24 cellular contexts compared by ENCODE assay signal in genomic region chr1:155957411-155957915, GRCh38. TPM values are rescaled to one million over a fixed set of nuclear protein-coding genes. Genes with fewer than 3 reads are reported as not detected.
DNase-seq lines count a peak whose midpoint lies in the region; ATAC-seq, FAIRE-seq and TF ChIP-seq lines count a peak whose summit lies in the region.
"Had no signal": no experiment of that assay in that cellular context is flagged by ENCODE, and none has a peak within 500 bp of the region (broad histone marks: within the 10 kb centered on the region; RNA-seq: fewer than 3 reads in every experiment).

No MANE protein-coding gene starts in this region.

- H3K36me3 Mint-ChIP-seq in CD4-positive, CD25-positive, alpha-beta regulatory T cell, result peaks cover 37% of the 10 kb centered on the region
- H3K36me3 Mint-ChIP-seq in endodermal cell (ENCODE audit: low read depth), result peaks cover 81% of the 10 kb centered on the region

- FAIRE-seq in K562 (lab: Jason Lieb, UNC), result no peak
- FAIRE-seq: astrocyte, GM12892, H1, keratinocyte, small intestine had no signal

- H3K4me3 Mint-ChIP-seq in CD4-positive, CD25-positive, alpha-beta regulatory T cell, result no peak overlapping the region
- no peak overlapping the region for H3K4me3 Mint-ChIP-seq in endodermal cell

- TF ChIP-seq POLR2A in GM18505 (IDR thresholded peaks at IDR 0.05; ENCODE audit: borderline replicate concordance, extremely low read depth, insufficient read depth, insufficient read length) (peak; percentile 28), K562 (conservative IDR thresholded peaks at IDR 0.05) (no peak)

- peak overlapping the region in 2 of 3 donors; percentile 63 to 67 for H3K27ac Mint-ChIP-seq in CD4-positive, CD25-positive, alpha-beta regulatory T cell
- H3K27ac Mint-ChIP-seq in endodermal cell, result no peak overlapping the region

- no peaks in the 10 kb centered on the region for H3K9me3 ChIP-seq in CD4-positive, CD25-positive, alpha-beta regulatory T cell (ENCODE audit: control insufficient read depth in 2 of 2, low read length in 2 of 2)
- H3K9me3 ChIP-seq in K562 (replicated peaks; ENCODE audit: control insufficient read depth, insufficient read depth, low read depth, low read length) (no peaks in the 10 kb centered on the region), endodermal cell (ENCODE audit: control insufficient read depth, low read length) (no peaks in the 10 kb centered on the region)
- H3K9me3 ChIP-seq: esophagus muscularis mucosa, lower lobe of right lung, upper lobe of left lung had no signal

- H3K27ac ChIP-seq in CD4-positive, CD25-positive, alpha-beta regulatory T cell (ENCODE audit: insufficient read depth, low read length, poor library complexity, severe bottlenecking), result no peak overlapping the region
- H3K27ac ChIP-seq in K562 (ENCODE audit: extremely low read depth, low read depth, low read length), result no peak overlapping the region
- no peak overlapping the region for H3K27ac ChIP-seq in endodermal cell (ENCODE audit: low read depth, low read length)
- H3K27ac ChIP-seq: esophagus muscularis mucosa, lower lobe of right lung, SK-N-MC had no signal

- H3K27me3 Mint-ChIP-seq in CD4-positive, CD25-positive, alpha-beta regulatory T cell, result no peaks in the 10 kb centered on the region
- no peaks in the 10 kb centered on the region for H3K27me3 Mint-ChIP-seq in endodermal cell (ENCODE audit: insufficient read depth)

- H3K4me1 Mint-ChIP-seq in CD4-positive, CD25-positive, alpha-beta regulatory T cell, result peaks cover 0 to 10% (median under 1%) of the 10 kb centered on the region in 4 donors
- no peaks in the 10 kb centered on the region for H3K4me1 Mint-ChIP-seq in endodermal cell

- no TSS peak for BruUV-seq in K562 (replicated peaks; lab: Mats Ljungman, UMichigan)

- TF ChIP-seq CTCF in K562 (IDR thresholded peaks at IDR 0.05 in 2 of 3, conservative IDR thresholded peaks at IDR 0.05 in 1 of 3; ENCODE audit: insufficient read depth in 2 of 3, low read depth in 1 of 3, low read length in 3 of 3), result no peak
- TF ChIP-seq CTCF in endodermal cell (conservative IDR thresholded peaks at IDR 0.05), result no peak

- H3K9me1 ChIP-seq in K562 (ENCODE audit: control insufficient read depth, insufficient read depth, low read length), result peaks cover 1% of the 10 kb centered on the region

- TF ChIP-seq EP300 in K562 (IDR thresholded peaks at IDR 0.05; ENCODE audit: low read length), result no peak

- H3K9ac ChIP-seq in K562 (ENCODE audit: insufficient read depth in 1 of 2, low read depth in 2 of 2, low read length in 2 of 2), result no peak overlapping the region
- no peak overlapping the region for H3K9ac ChIP-seq in endodermal cell (ENCODE audit: extremely low read depth, low read length, poor library complexity, severe bottlenecking)

- no peak for DNase-seq in CD4-positive, CD25-positive, alpha-beta regulatory T cell
- DNase-seq in K562 (ENCODE audit: extremely low read depth in 1 of 4, low spot score in 3 of 4) (no peak), NCI-H128 (lab: John Stamatoyannopoulos, UW; ENCODE audit: unreplicated experiment) (no peak), endodermal cell (no peak)
- DNase-seq: activated gamma-delta T cell; COR-L47; DMS79 treated with DMSO at 0.1 percent for 48 hours; effector CD8-positive, alpha-beta T cell; lower lobe of right lung; NCI-H146; NCI-H524 treated with DMSO at 0.1 percent for 48 hours; nucleus accumbens; RPMI8226; small intestine had no signal

- POLR2A ChIA-PET in K562 (lab: Yijun Ruan, JAX), result interaction anchor here (1.1 to 2.7 kb wide), 4 partner anchors 8 to 17 kb away, joined by 4 to 23 read pairs (median 8); no protein-coding TSS in a partner anchor

- CTCF ChIA-PET in K562 (lab: Yijun Ruan, JAX; ENCODE audit: low intra/inter-chr PET ratio), result no interaction called here

- intact Hi-C loops in K562 (cut with micrococcal nuclease), result no loop called here

- no peaks in the 10 kb centered on the region for H3K4me1 ChIP-seq in CD4-positive, CD25-positive, alpha-beta regulatory T cell (ENCODE audit: control insufficient read depth, insufficient read depth, low read length, poor library complexity, severe bottlenecking)
- peaks cover 0 to 8% of the 10 kb centered on the region in 2 experiments; a peak in 2 of 5 replicates for H3K4me1 ChIP-seq in K562 (replicated peaks in 1 of 2; ENCODE audit: control insufficient read depth in 2 of 2, insufficient read depth in 2 of 2, low read length in 2 of 2)
- peaks cover 8% of the 10 kb centered on the region for H3K4me1 ChIP-seq in endodermal cell (ENCODE audit: control insufficient read depth, insufficient read depth, low read length)

- no peak overlapping the region for H3K4me2 ChIP-seq in K562 (ENCODE audit: insufficient read depth, low read length)

- peaks cover 7% of the 10 kb centered on the region; the same call in 2 of the 3 replicates for H3K79me2 ChIP-seq in K562 (ENCODE audit: control insufficient read depth, insufficient read depth, low read length)

- WGBS in K562 (ENCODE audit: insufficient coverage, low coverage, missing lambda C conversion rate), result 97% methylated on average over 12 of the region's 12 CpGs
- 96 to 97% methylated on average over 12 of the region's 12 CpGs for WGBS in endodermal cell (ENCODE audit: insufficient coverage in 1 of 2, insufficient read length in 1 of 2), 2 experiments

- no peak for TF ChIP-seq RAD21 in K562 (CRISPR knock-in tag; conservative IDR thresholded peaks at IDR 0.05 in 1 of 2, IDR thresholded peaks at IDR 0.05 in 1 of 2)

- H3K4me3 ChIP-seq in CD4-positive, CD25-positive, alpha-beta regulatory T cell (ENCODE audit: low read depth, low read length), result no peak overlapping the region
- H3K4me3 ChIP-seq in K562 (no peak overlapping the region), endodermal cell (ENCODE audit: low read length) (no peak overlapping the region)
- H3K4me3 ChIP-seq: esophagus muscularis mucosa, lower lobe of right lung, SK-N-MC, upper lobe of left lung had no signal

- H4K20me1 ChIP-seq in K562 (replicated peaks; ENCODE audit: control insufficient read depth, insufficient read depth, low read length), result 0 out of 2 replicates have a peak, but pooled peaks cover 6% of the 10 kb centered on the region

- in situ Hi-C loops in K562 (cut with MboI), result no loop called here

- H3K9me3 Mint-ChIP-seq in CD4-positive, CD25-positive, alpha-beta regulatory T cell, result no peaks in the 10 kb centered on the region
- H3K9me3 Mint-ChIP-seq in endodermal cell, result no peaks in the 10 kb centered on the region

- no peaks in the 10 kb centered on the region for H3K27me3 ChIP-seq in CD4-positive, CD25-positive, alpha-beta regulatory T cell (ENCODE audit: control insufficient read depth, insufficient read depth, low read length)
- H3K27me3 ChIP-seq in K562 (ENCODE audit: control insufficient read depth in 2 of 2, insufficient read depth in 2 of 2, low read length in 2 of 2), result no peaks in the 10 kb centered on the region
- H3K27me3 ChIP-seq in endodermal cell (ENCODE audit: control insufficient read depth, insufficient read depth, low read length, poor library complexity, severe bottlenecking), result no peaks in the 10 kb centered on the region
- H3K27me3 ChIP-seq: esophagus muscularis mucosa, upper lobe of left lung had no signal

- no peak for ATAC-seq in CD4-positive, CD25-positive, alpha-beta regulatory T cell (ENCODE audit: low read depth in 2 of 2)
- no peak for ATAC-seq in GM18505 (IDR thresholded peaks at IDR 0.05; ENCODE audit: unreplicated experiment)
- no peak for ATAC-seq in K562
- ATAC-seq: activated CD4-positive, CD25-positive, alpha-beta regulatory T cell treated with anti-CD3 and anti-CD28 coated beads, Interleukin-2, amount 50 U/mL, for 24 hours; lower lobe of right lung had no signal

- H3K36me3 ChIP-seq in CD4-positive, CD25-positive, alpha-beta regulatory T cell (ENCODE audit: control insufficient read depth, insufficient read depth, low read length), result peaks cover 93% of the 10 kb centered on the region
- H3K36me3 ChIP-seq in K562 (ENCODE audit: control insufficient read depth, insufficient read depth, low read length) (peaks cover 92% of the 10 kb centered on the region), endodermal cell (ENCODE audit: control insufficient read depth, insufficient read depth, low read length) (peaks cover 95% of the 10 kb centered on the region)

- H2AFZ ChIP-seq in K562 (ENCODE audit: low read depth, low read length), result no peak overlapping the region

RNA-seq across cellular contexts. Expression of gene RXFP4, which starts 16.0 kb away (rescaled TPM):
- not detected for total RNA-seq in CD4-positive, CD25-positive, alpha-beta regulatory T cell
- polyA plus RNA-seq in CD4-positive, CD25-positive, alpha-beta regulatory T cell, result 1 to 10 TPM in 1 of 4 donors, under 1 TPM in 1, not detected in 2; 0.32 to 1.4 TPM
- total RNA-seq in K562 (2011; cell fraction: chromatin; rRNA removed; ENCODE audit: low replicate concordance), result 0.42 TPM in 1 of 2 replicates, not detected in the other
- not detected in 2 replicates for total RNA-seq in K562 (2011; cell fraction: nucleolus; rRNA removed)
- 0.29 TPM in 1 of 2 replicates, not detected in the other for total RNA-seq in K562 (2011; cell fraction: nucleoplasm; rRNA removed)
- 0.64 TPM in 1 of 2 replicates, not detected in the other for total RNA-seq in K562 (2014; rRNA removed)
- total RNA-seq in K562 (2014; rRNA removed; fragmentation: Illumina TruSeq; extraction: Trizol), result not detected in 2 replicates
- total RNA-seq in K562 (2015; rRNA removed; fragmentation: Illumina TruSeq; extraction: Trizol), result not detected in 2 replicates
- total RNA-seq in K562 (2021), result not detected in 2 replicates
- polyA plus RNA-seq in K562 (2011; rRNA removed), result not detected in 2 replicates
- not detected in 2 replicates for polyA plus RNA-seq in K562 (2011; cell fraction: cytosol; rRNA removed)
- not detected in 2 replicates for polyA plus RNA-seq in K562 (2011; cell fraction: nucleus; rRNA removed)
- not detected in 2 replicates for polyA plus RNA-seq in K562 (2012)
- polyA plus RNA-seq in K562 (2014; fragmentation: Illumina TruSeq; extraction: Trizol), result not detected in 2 replicates
- polyA plus RNA-seq in K562 (2014; fragmentation: Nextera tagmentation; extraction: Ambion mirVana), result not detected
- not detected in 2 replicates for polyA plus RNA-seq in K562 (2014; rRNA removed)
- polyA minus RNA-seq in K562 (2011; rRNA and poly(A)+ RNA removed), result not detected in 2 replicates
- polyA minus RNA-seq in K562 (2011; cell fraction: cytosol; rRNA and poly(A)+ RNA removed), result not detected in 2 replicates
- not detected in 2 replicates for polyA minus RNA-seq in K562 (2011; cell fraction: nucleus; rRNA and poly(A)+ RNA removed)
- total RNA-seq in endodermal cell, result not detected
- not detected for polyA plus RNA-seq in endodermal cell (2013, experiment 1 of 2)
- not detected for polyA plus RNA-seq in endodermal cell (2013, experiment 2 of 2)
- total RNA-seq: astrocyte, chondrocyte, esophagus muscularis mucosa, H1, lower lobe of right lung, upper lobe of left lung had no signal
- polyA plus RNA-seq: H1, keratinocyte had no signal

RNA-seq across cellular contexts. Expression of gene ARHGEF2, which starts 20.9 kb away (rescaled TPM):
- 108 TPM for total RNA-seq in CD4-positive, CD25-positive, alpha-beta regulatory T cell
- 10 to 100 TPM; 16.1 to 19.2 (median 16.3) TPM for polyA plus RNA-seq in CD4-positive, CD25-positive, alpha-beta regulatory T cell
- total RNA-seq in K562 (2011; cell fraction: chromatin; rRNA removed; ENCODE audit: low replicate concordance), result 175 and 365 TPM in 2 replicates
- total RNA-seq in K562 (2011; cell fraction: nucleolus; rRNA removed), result 135 and 163 TPM in 2 replicates
- total RNA-seq in K562 (2011; cell fraction: nucleoplasm; rRNA removed), result 142 and 179 TPM in 2 replicates
- total RNA-seq in K562 (2014; rRNA removed) (113 and 119 TPM in 2 replicates), K562 (2014; rRNA removed; fragmentation: Illumina TruSeq; extraction: Trizol) (59.1 and 66.7 TPM in 2 replicates), K562 (2015; rRNA removed; fragmentation: Illumina TruSeq; extraction: Trizol) (62.2 and 63.9 TPM in 2 replicates), K562 (2021) (147 and 162 TPM in 2 replicates), endodermal cell (100 to 1,000 TPM; 134 to 147 TPM)
- polyA plus RNA-seq in K562 (2011; rRNA removed) (52.8 and 100 TPM in 2 replicates), K562 (2014; fragmentation: Illumina TruSeq; extraction: Trizol) (121 and 136 TPM in 2 replicates), K562 (2014; fragmentation: Nextera tagmentation; extraction: Ambion mirVana) (1 to 10 TPM; 7.1 to 8.9 TPM), K562 (2014; rRNA removed) (79.1 and 95.7 TPM in 2 replicates)
- 40.6 and 45.1 TPM in 2 replicates for polyA plus RNA-seq in K562 (2011; cell fraction: cytosol; rRNA removed)
- 202 and 207 TPM in 2 replicates for polyA plus RNA-seq in K562 (2011; cell fraction: nucleus; rRNA removed)
- polyA plus RNA-seq in K562 (2012), result 106 and 239 TPM in 2 replicates
- 70.3 and 101 TPM in 2 replicates for polyA minus RNA-seq in K562 (2011; rRNA and poly(A)+ RNA removed)
- polyA minus RNA-seq in K562 (2011; cell fraction: cytosol; rRNA and poly(A)+ RNA removed), result 51.2 and 55.2 TPM in 2 replicates
- polyA minus RNA-seq in K562 (2011; cell fraction: nucleus; rRNA and poly(A)+ RNA removed), result 72.3 and 98.7 TPM in 2 replicates
- 80.1 TPM for polyA plus RNA-seq in endodermal cell (2013, experiment 1 of 2)
- 71.9 TPM for polyA plus RNA-seq in endodermal cell (2013, experiment 2 of 2)

RNA-seq across cellular contexts. Expression of gene KHDC4, which starts 23.2 kb away (rescaled TPM):
- total RNA-seq in CD4-positive, CD25-positive, alpha-beta regulatory T cell, result 60.1 TPM
- 10 to 100 TPM in 1 of 4 donors, 1 to 10 TPM in 3; 7.4 to 10.8 (median 8.3) TPM for polyA plus RNA-seq in CD4-positive, CD25-positive, alpha-beta regulatory T cell
- total RNA-seq in K562 (2011; cell fraction: chromatin; rRNA removed; ENCODE audit: low replicate concordance), result 514 and 559 TPM in 2 replicates
- 287 and 289 TPM in 2 replicates for total RNA-seq in K562 (2011; cell fraction: nucleolus; rRNA removed)
- 287 and 343 TPM in 2 replicates for total RNA-seq in K562 (2011; cell fraction: nucleoplasm; rRNA removed)
- total RNA-seq in K562 (2014; rRNA removed) (65.6 and 72.9 TPM in 2 replicates), K562 (2014; rRNA removed; fragmentation: Illumina TruSeq; extraction: Trizol) (65.2 and 75.1 TPM in 2 replicates), K562 (2015; rRNA removed; fragmentation: Illumina TruSeq; extraction: Trizol) (75.3 and 77.3 TPM in 2 replicates), K562 (2021) (62.9 and 64.9 TPM in 2 replicates), endodermal cell (10 to 100 TPM; 67.7 to 76.2 TPM)
- polyA plus RNA-seq in K562 (2011; rRNA removed) (185 and 202 TPM in 2 replicates), K562 (2014; fragmentation: Illumina TruSeq; extraction: Trizol) (61.5 and 78.8 TPM in 2 replicates), K562 (2014; fragmentation: Nextera tagmentation; extraction: Ambion mirVana) (10 to 100 TPM; 12.1 to 14.4 TPM), K562 (2014; rRNA removed) (127 and 132 TPM in 2 replicates)
- polyA plus RNA-seq in K562 (2011; cell fraction: cytosol; rRNA removed), result 110 and 164 TPM in 2 replicates
- 419 and 448 TPM in 2 replicates for polyA plus RNA-seq in K562 (2011; cell fraction: nucleus; rRNA removed)
- polyA plus RNA-seq in K562 (2012), result 38.0 and 62.2 TPM in 2 replicates
- 193 and 248 TPM in 2 replicates for polyA minus RNA-seq in K562 (2011; rRNA and poly(A)+ RNA removed)
- 69.5 and 86.4 TPM in 2 replicates for polyA minus RNA-seq in K562 (2011; cell fraction: cytosol; rRNA and poly(A)+ RNA removed)
- 101 and 173 TPM in 2 replicates for polyA minus RNA-seq in K562 (2011; cell fraction: nucleus; rRNA and poly(A)+ RNA removed)
- polyA plus RNA-seq in endodermal cell (2013, experiment 1 of 2), result 46.7 TPM
- polyA plus RNA-seq in endodermal cell (2013, experiment 2 of 2), result 39.0 TPM

RNA-seq across cellular contexts. Expression of gene RIT1, which starts 46.3 kb away (rescaled TPM):
- total RNA-seq in CD4-positive, CD25-positive, alpha-beta regulatory T cell, result 55.8 TPM
- polyA plus RNA-seq in CD4-positive, CD25-positive, alpha-beta regulatory T cell, result 10 to 100 TPM; 25.0 to 32.1 (median 29.0) TPM
- 32.5 and 66.4 TPM in 2 replicates for total RNA-seq in K562 (2011; cell fraction: chromatin; rRNA removed; ENCODE audit: low replicate concordance)
- total RNA-seq in K562 (2011; cell fraction: nucleolus; rRNA removed), result 13.3 and 18.2 TPM in 2 replicates
- 42.4 and 55.2 TPM in 2 replicates for total RNA-seq in K562 (2011; cell fraction: nucleoplasm; rRNA removed)
- 13.5 and 15.8 TPM in 2 replicates for total RNA-seq in K562 (2014; rRNA removed)
- 24.9 and 28.8 TPM in 2 replicates for total RNA-seq in K562 (2014; rRNA removed; fragmentation: Illumina TruSeq; extraction: Trizol)
- total RNA-seq in K562 (2015; rRNA removed; fragmentation: Illumina TruSeq; extraction: Trizol), result 18.7 and 20.0 TPM in 2 replicates
- 22.9 and 23.1 TPM in 2 replicates for total RNA-seq in K562 (2021)
- 41.7 and 57.6 TPM in 2 replicates for polyA plus RNA-seq in K562 (2011; rRNA removed)
- 28.1 and 47.4 TPM in 2 replicates for polyA plus RNA-seq in K562 (2011; cell fraction: cytosol; rRNA removed)
- 18.1 and 27.5 TPM in 2 replicates for polyA plus RNA-seq in K562 (2011; cell fraction: nucleus; rRNA removed)
- 18.3 and 23.8 TPM in 2 replicates for polyA plus RNA-seq in K562 (2012)
- 20.8 and 21.2 TPM in 2 replicates for polyA plus RNA-seq in K562 (2014; fragmentation: Illumina TruSeq; extraction: Trizol)
- polyA plus RNA-seq in K562 (2014; fragmentation: Nextera tagmentation; extraction: Ambion mirVana), result 10 to 100 TPM; 53.7 to 57.1 TPM
- 19.3 and 20.4 TPM in 2 replicates for polyA plus RNA-seq in K562 (2014; rRNA removed)
- polyA minus RNA-seq in K562 (2011; rRNA and poly(A)+ RNA removed), result 56.7 and 64.0 TPM in 2 replicates
- 13.1 and 20.2 TPM in 2 replicates for polyA minus RNA-seq in K562 (2011; cell fraction: cytosol; rRNA and poly(A)+ RNA removed)
- 6.7 and 13.2 TPM in 2 replicates for polyA minus RNA-seq in K562 (2011; cell fraction: nucleus; rRNA and poly(A)+ RNA removed)
- 10 to 100 TPM; 26.0 to 39.2 TPM for total RNA-seq in endodermal cell
- polyA plus RNA-seq in endodermal cell (2013, experiment 1 of 2), result 24.9 TPM
- polyA plus RNA-seq in endodermal cell (2013, experiment 2 of 2), result 29.0 TPM
